8 cellular contexts compared by ENCODE assay signal in genomic region chr7:30136339-30136738, GRCh38. TPM values are rescaled to one million over a fixed set of nuclear protein-coding genes. Genes with fewer than 3 reads are reported as not detected.
DNase-seq lines count a peak whose midpoint lies in the region; ATAC-seq lines count a peak whose summit lies in the region.

No MANE protein-coding gene starts in this region.

- ATAC-seq in GM21717 (IDR thresholded peaks at IDR 0.05; ENCODE audit: unreplicated experiment) (no peak), GM18909 (IDR thresholded peaks at IDR 0.05; ENCODE audit: poor library complexity, unreplicated experiment) (no peak)

- no peaks in the 10 kb centered on the region for H3K36me3 Mint-ChIP-seq in activated T-helper 2 cell treated with anti-CD3 and anti-CD28 coated beads, Interferon-gamma antibody, Interleukin-2, Interleukin-4, amounts not matched to agents 10 μg/mL and 5 μg/mL and 100 μg/mL, durations not matched to agents 14 hours and 24 hours and 36 hours (ENCODE audit: low read depth)

- no peaks in the 10 kb centered on the region for H3K27me3 ChIP-seq in stomach smooth muscle (ENCODE audit: control insufficient read depth in 1 of 2, insufficient read depth in 2 of 2, low read length in 2 of 2)

- no peaks in the 10 kb centered on the region for H3K36me3 ChIP-seq in stomach smooth muscle (ENCODE audit: control insufficient read depth in 2 of 2, insufficient read depth in 2 of 2, low read length in 2 of 2)

- H3K4me3 Mint-ChIP-seq in activated T-helper 2 cell treated with anti-CD3 and anti-CD28 coated beads, Interferon-gamma antibody, Interleukin-2, Interleukin-4, amounts not matched to agents 10 μg/mL and 5 μg/mL and 100 μg/mL, durations not matched to agents 14 hours and 24 hours and 36 hours (ENCODE audit: low read depth), result peak overlapping the region; percentile 86

- intact Hi-C loops in activated T-helper 2 cell treated with anti-CD3 and anti-CD28 coated beads, Interferon-gamma antibody, Interleukin-2, Interleukin-4, amounts not matched to agents 10 μg/mL and 5 μg/mL and 100 μg/mL, durations not matched to agents 14 hours and 24 hours and 36 hours (cut with micrococcal nuclease), result loop anchor here (2.0 to 10.0 kb wide), 2 partner anchors 26 to 458 kb away; partner anchors contain the start of gene GARS1

- H3K9me3 Mint-ChIP-seq in activated T-helper 2 cell treated with anti-CD3 and anti-CD28 coated beads, Interferon-gamma antibody, Interleukin-2, Interleukin-4, amounts not matched to agents 10 μg/mL and 5 μg/mL and 100 μg/mL, durations not matched to agents 14 hours and 24 hours and 36 hours, result no peaks in the 10 kb centered on the region

- H3K4me1 ChIP-seq in stomach smooth muscle (ENCODE audit: control insufficient read depth, insufficient read depth, low read length), result peaks cover 27% of the 10 kb centered on the region

- H3K4me3 ChIP-seq in stomach smooth muscle (ENCODE audit: low read length in 2 of 2), result peak overlapping the region; percentile 68 to 92

- peak overlapping the region; percentile 62 for H3K27ac ChIP-seq in stomach smooth muscle (ENCODE audit: low read length)

- peaks cover 24% of the 10 kb centered on the region for H3K27me3 Mint-ChIP-seq in activated T-helper 2 cell treated with anti-CD3 and anti-CD28 coated beads, Interferon-gamma antibody, Interleukin-2, Interleukin-4, amounts not matched to agents 10 μg/mL and 5 μg/mL and 100 μg/mL, durations not matched to agents 14 hours and 24 hours and 36 hours (ENCODE audit: low read depth)

- H3K9ac ChIP-seq in stomach smooth muscle (ENCODE audit: low read length in 2 of 2), result peak overlapping the region; percentile 75 to 76

- no peak overlapping the region for H3K27ac Mint-ChIP-seq in activated T-helper 2 cell treated with anti-CD3 and anti-CD28 coated beads, Interferon-gamma antibody, Interleukin-2, Interleukin-4, amounts not matched to agents 10 μg/mL and 5 μg/mL and 100 μg/mL, durations not matched to agents 14 hours and 24 hours and 36 hours

- H3K9me3 ChIP-seq in stomach smooth muscle (ENCODE audit: control insufficient read depth in 2 of 2, low read length in 2 of 2), result no peaks in the 10 kb centered on the region

- DNase-seq in NCI-H2171 treated with DMSO at 0.1 percent for 48 hours (lab: John Stamatoyannopoulos, UW), result peak; percentile 6
- DNase-seq in NCI-H2171 (lab: John Stamatoyannopoulos, UW), result no peak
- no peak for DNase-seq in activated T-helper 2 cell treated with anti-CD3 and anti-CD28 coated beads, Interferon-gamma antibody, Interleukin-2, Interleukin-4, amounts not matched to agents 10 μg/mL and 5 μg/mL and 100 μg/mL, durations not matched to agents 14 hours and 24 hours and 36 hours (ENCODE audit: low spot score)
- DNase-seq in iPS-NIHi11 (ENCODE audit: low spot score), result peak; percentile 57
- DNase-seq in NOMO-1 treated with DMSO at 0.1 percent for 48 hours (lab: John Stamatoyannopoulos, UW; ENCODE audit: unreplicated experiment), result no peak

- H3K4me1 Mint-ChIP-seq in activated T-helper 2 cell treated with anti-CD3 and anti-CD28 coated beads, Interferon-gamma antibody, Interleukin-2, Interleukin-4, amounts not matched to agents 10 μg/mL and 5 μg/mL and 100 μg/mL, durations not matched to agents 14 hours and 24 hours and 36 hours (ENCODE audit: low read depth), result peaks cover 4% of the 10 kb centered on the region

RNA-seq across cellular contexts. Expression of gene MTURN, which starts 1.6 kb away (rescaled TPM):
- total RNA-seq in activated T-helper 2 cell treated with anti-CD3 and anti-CD28 coated beads, Interferon-gamma antibody, Interleukin-2, Interleukin-4, amounts not matched to agents 10 μg/mL and 5 μg/mL and 100 μg/mL, durations not matched to agents 14 hours and 24 hours and 36 hours, result 4.0 and 4.7 TPM in 2 replicates

Comparison
In these comparisons a context has a peak if more than half of its experiments do, and no peak if none do; other contexts are left out.
1. DNase-seq: peak in NCI-H2171 treated with DMSO at 0.1 percent for 48 hours (single experiment) and iPS-NIHi11 (single experiment); none in NCI-H2171 (single experiment), activated T-helper 2 cell treated with anti-CD3 and anti-CD28 coated beads, Interferon-gamma antibody, Interleukin-2, Interleukin-4, amounts not matched to agents 10 μg/mL and 5 μg/mL and 100 μg/mL, durations not matched to agents 14 hours and 24 hours and 36 hours (single experiment) and NOMO-1 treated with DMSO at 0.1 percent for 48 hours (single experiment).